ENCODE assay signal across 8 cellular contexts in the genomic region with DNA sequence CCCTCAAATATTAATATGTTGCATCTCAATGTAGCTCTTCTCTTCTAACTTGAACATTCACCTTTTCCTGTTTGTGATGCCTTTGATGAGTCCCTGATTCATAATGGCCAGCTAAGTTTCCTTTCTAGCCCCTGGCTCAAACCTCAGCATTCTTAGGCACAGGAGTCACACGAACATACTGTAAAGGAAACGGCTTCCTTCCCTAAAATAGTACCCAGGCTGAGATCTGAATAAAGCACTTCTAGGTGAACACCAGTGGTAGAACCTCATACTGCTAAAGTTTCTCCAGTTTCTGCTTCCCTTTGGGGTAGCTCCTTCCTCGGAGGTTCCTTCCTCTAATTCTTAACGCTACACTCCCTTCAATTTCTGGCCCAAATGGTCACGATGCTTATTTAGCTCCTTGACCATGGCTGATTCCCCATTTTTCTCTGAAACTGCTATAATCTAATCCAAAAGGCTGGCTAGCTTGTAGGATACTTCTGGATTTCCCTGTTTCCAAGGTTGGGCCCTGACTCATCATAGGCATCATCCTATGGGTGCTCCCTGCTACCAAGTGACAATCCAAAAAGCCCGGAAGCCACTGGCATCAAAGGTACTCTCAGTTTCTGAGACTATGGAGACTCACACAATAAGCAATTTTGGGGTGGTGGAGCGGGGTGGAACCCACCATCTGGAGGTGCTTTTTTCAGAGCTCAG. TPM values are rescaled to one million over a fixed set of nuclear protein-coding genes. Genes with fewer than 3 reads are reported as not detected.
DNase-seq lines count a peak whose midpoint lies in the region; ATAC-seq and TF ChIP-seq lines count a peak whose summit lies in the region.

No MANE protein-coding gene starts in this region.

- H3K4me3 ChIP-seq in CD4-positive, alpha-beta memory T cell (ENCODE audit: low read length in 2 of 2) = no peak overlapping the region
- H3K4me3 ChIP-seq in MG63 (peak overlapping the region; percentile 85; the same call in 1 of the 2 replicates), cardiac fibroblast (replicated peaks in 1 of 2; ENCODE audit: low read depth in 2 of 2, low read length in 2 of 2) (peak overlapping the region in 1 of 2 donors; percentile 9), thyroid gland (replicated peaks in 1 of 3) (no peak overlapping the region)

- CTCF ChIA-PET in CD4-positive, alpha-beta memory T cell (lab: Charles Lee; ENCODE audit: partially characterized antibody) = interaction anchor here (0.9 to 6.3 kb wide), 11 partner anchors 8 to 1757 kb away, joined by 3 to 79 read pairs (median 4); a partner anchor contains a TSS

- H3K4me1 Mint-ChIP-seq in CD4-positive, alpha-beta memory T cell = peaks cover 27 to 56% (median 38%) of the 10 kb centered on the region in 4 donors
- peaks cover 40% of the 10 kb centered on the region for H3K4me1 Mint-ChIP-seq in nephron progenitor cell

- intact Hi-C loops in CD4-positive, alpha-beta memory T cell (cut with micrococcal nuclease) = loop anchor here (10.0 kb wide), 1 partner anchor 1819 kb away; a partner anchor contains a TSS
- intact Hi-C loops in thyroid gland (cut with DNase I) = no loop called here

- POLR2A ChIA-PET in CD4-positive, alpha-beta memory T cell (lab: Charles Lee; ENCODE audit: partially characterized antibody) = interaction anchor here (1.7 kb wide), 1 partner anchor 233 kb away, joined by 6 read pairs; a partner anchor contains a TSS

- peak overlapping the region; percentile 46 to 99 (median 64) for H3K4me3 Mint-ChIP-seq in CD4-positive, alpha-beta memory T cell
- peak overlapping the region; percentile 68 for H3K4me3 Mint-ChIP-seq in nephron progenitor cell

- H3K36me3 Mint-ChIP-seq in CD4-positive, alpha-beta memory T cell = peaks cover 23 to 59% of the 10 kb centered on the region in 2 donors
- H3K36me3 Mint-ChIP-seq in nephron progenitor cell (ENCODE audit: low read depth) = peaks cover 41% of the 10 kb centered on the region

- no peaks in the 10 kb centered on the region for H3K27me3 Mint-ChIP-seq in CD4-positive, alpha-beta memory T cell
- no peaks in the 10 kb centered on the region for H3K27me3 Mint-ChIP-seq in nephron progenitor cell (ENCODE audit: low read depth, poor library complexity)

- H3K27ac ChIP-seq in CD4-positive, alpha-beta memory T cell (ENCODE audit: low read depth, low read length) = no peak overlapping the region
- no peak overlapping the region for H3K27ac ChIP-seq in thyroid gland

- ATAC-seq in HG03469 (IDR thresholded peaks at IDR 0.05; ENCODE audit: unreplicated experiment) = no peak
- no peak for ATAC-seq in HG03108 (IDR thresholded peaks at IDR 0.05; ENCODE audit: unreplicated experiment)

- peaks cover 32% of the 10 kb centered on the region for H3K36me3 ChIP-seq in CD4-positive, alpha-beta memory T cell (ENCODE audit: insufficient read depth, low read length)
- H3K36me3 ChIP-seq in MG63 (peaks cover 62% of the 10 kb centered on the region), thyroid gland (peaks cover 12 to 23% of the 10 kb centered on the region in 2 donors)

- no peak for DNase-seq in CD4-positive, alpha-beta memory T cell
- DNase-seq in MG63 = peak; percentile 66
- peak; percentile 59 to 92 for DNase-seq in cardiac fibroblast (ENCODE audit: low read depth in 2 of 2)
- DNase-seq in nephron progenitor cell = no peak
- DNase-seq in C1 segment of cervical spinal cord (lab: John Stamatoyannopoulos, UW) = no peak
- DNase-seq in thyroid gland = no peak

- H3K27ac Mint-ChIP-seq in CD4-positive, alpha-beta memory T cell = peak overlapping the region in 3 of 7 donors; percentile 26 to 75 (median 51)
- no peak overlapping the region for H3K27ac Mint-ChIP-seq in nephron progenitor cell

- TF ChIP-seq CTCF in cardiac fibroblast (IDR thresholded peaks at IDR 0.05; ENCODE audit: low read depth, low read length) (no peak), nephron progenitor cell (IDR thresholded peaks at IDR 0.05) (no peak), thyroid gland (IDR thresholded peaks at IDR 0.05) (no peak)

- TF ChIP-seq POLR2A in thyroid gland (IDR thresholded peaks at IDR 0.05) = no peak

- peaks cover 0 to 7% (median 0%) of the 10 kb centered on the region in 8 donors for H3K9me3 Mint-ChIP-seq in CD4-positive, alpha-beta memory T cell
- no peaks in the 10 kb centered on the region for H3K9me3 Mint-ChIP-seq in nephron progenitor cell

- H3K9me3 ChIP-seq in CD4-positive, alpha-beta memory T cell (ENCODE audit: control insufficient read depth in 1 of 2, low read length in 2 of 2) = no peaks in the 10 kb centered on the region
- H3K9me3 ChIP-seq in MG63 = no peaks in the 10 kb centered on the region
- H3K9me3 ChIP-seq in thyroid gland = no peaks in the 10 kb centered on the region

- peaks cover 31% of the 10 kb centered on the region for H3K4me1 ChIP-seq in CD4-positive, alpha-beta memory T cell (ENCODE audit: insufficient read depth, low read length)
- H3K4me1 ChIP-seq in thyroid gland = peaks cover 20 to 38% of the 10 kb centered on the region in 2 donors

- WGBS in thyroid gland, 2 donors = 80 to 87% methylated on average over 6 to 7 of the region's 7 CpGs

- no peaks in the 10 kb centered on the region for H3K27me3 ChIP-seq in CD4-positive, alpha-beta memory T cell (ENCODE audit: insufficient read depth, low read length)
- H3K27me3 ChIP-seq in MG63 (no peaks in the 10 kb centered on the region), thyroid gland (no peaks in the 10 kb centered on the region)

RNA-seq across cellular contexts. Expression of a gene that starts 2.4 kb away (rescaled TPM):
- total RNA-seq in CD4-positive, alpha-beta memory T cell = 10 to 100 TPM; 40.9 to 41.1 TPM
- 100 to 1,000 TPM in 1 of 2 donors, 10 to 100 TPM in 1; 87.6 to 146 TPM for polyA plus RNA-seq in CD4-positive, alpha-beta memory T cell
- total RNA-seq in MG63 (2014; rRNA removed; shearing (Covaris generic); ENCODE audit: low replicate concordance) = 121 and 169 TPM in 2 replicates
- 100 to 1,000 TPM in 2 of 4 donors, 10 to 100 TPM in 2; 60.1 to 112 (median 93.5) TPM for total RNA-seq in thyroid gland

RNA-seq across cellular contexts. Expression of a gene that starts 2.5 kb away (rescaled TPM):
- 10 to 100 TPM; 31.6 to 40.1 TPM for total RNA-seq in CD4-positive, alpha-beta memory T cell
- polyA plus RNA-seq in CD4-positive, alpha-beta memory T cell = 10 to 100 TPM; 12.8 to 19.6 TPM
- 15.3 and 30.3 TPM in 2 replicates for total RNA-seq in MG63 (2014; rRNA removed; shearing (Covaris generic); ENCODE audit: low replicate concordance)
- 10 to 100 TPM; 21.3 to 26.5 (median 24.3) TPM for total RNA-seq in thyroid gland

Comparison
In these comparisons a context has a peak if more than half of its experiments do, and no peak if none do; other contexts are left out.
1. DNase-seq: peak in MG63 (single experiment) and cardiac fibroblast (2 of 2); none in CD4-positive, alpha-beta memory T cell (0 of 5), nephron progenitor cell (single experiment), C1 segment of cervical spinal cord (0 of 14) and thyroid gland (0 of 2).